23 cellular contexts compared by ENCODE assay signal in the genomic region with DNA sequence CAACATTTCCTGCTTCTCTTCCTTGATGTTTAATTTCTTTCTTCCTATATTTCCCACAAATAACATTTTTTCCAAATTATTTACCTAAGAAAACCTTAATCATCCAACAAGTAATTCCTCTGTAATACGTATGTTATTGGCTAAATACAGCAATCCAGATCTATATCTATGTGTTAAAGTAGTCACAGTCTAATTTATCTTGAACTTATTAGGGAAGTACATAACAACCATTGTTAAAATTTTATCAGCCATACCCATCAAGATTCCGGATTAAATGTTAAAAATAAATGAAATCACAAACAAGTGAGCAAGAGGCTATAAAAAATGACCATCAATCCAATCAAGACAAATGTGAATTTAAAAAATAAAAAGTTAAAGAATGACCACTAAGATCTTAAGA.
"Had no signal": no experiment of that assay in that cellular context is flagged by ENCODE, and none has a peak within 500 bp of the region (broad histone marks: within the 10 kb centered on the region; RNA-seq: fewer than 3 reads in every experiment).

No MANE protein-coding gene starts in this region.

- ATAC-seq: activated naive CD4-positive, alpha-beta T cell treated with anti-CD3 and anti-CD28 coated beads, Interleukin-2, amount 50 U/mL, for 72 hours; left lobe of liver had no signal

- H3K27ac ChIP-seq: cardiac muscle cell, dorsolateral prefrontal cortex, prostate gland, right atrium auricular region, testis had no signal

- H3K36me3 Mint-ChIP-seq: type B pancreatic cell had no signal

- H3K4me3 ChIP-seq: cardiac muscle cell, dorsolateral prefrontal cortex, lung, prostate gland, right atrium auricular region, testis had no signal

- H3K27ac Mint-ChIP-seq: activated naive CD4-positive, alpha-beta T cell treated with anti-CD3 and anti-CD28 coated beads, Interleukin-2, amount 50 U/mL, for 72 hours; activated T-helper 1 cell treated with anti-CD3 and anti-CD28 coated beads, Interleukin-12 subunit alpha, Interleukin-12 subunit beta, Interleukin-2, Interleukin-4 antibody, amounts not matched to agents 30 ng/mL and 10 ng/mL and 1 ng/mL, durations not matched to agents 14 hours and 24 hours and 36 hours; endodermal cell; type B pancreatic cell had no signal

- H3K9me3 ChIP-seq: prostate gland, right atrium auricular region, testis had no signal

- H3K27me3 Mint-ChIP-seq: type B pancreatic cell had no signal

- H3K4me1 ChIP-seq: prostate gland, right atrium auricular region, testis had no signal

- DNase-seq: activated CD4-positive, alpha-beta T cell treated with anti-CD3 and anti-CD28 coated beads, Interleukin-2, amount 50 U/mL, for 1 hour; activated CD4-positive, CD25-positive, alpha-beta regulatory T cell treated with anti-CD3 and anti-CD28 coated beads, Interleukin-2, amount 50 U/mL, for 72 hours; activated gamma-delta T cell treated with Interleukin-2 at 50 U/mL for 16 hours; dorsolateral prefrontal cortex; endodermal cell; erythroblast; hypothalamus; midbrain; stimulated activated CD4-positive, alpha-beta T cell treated with anti-CD3 and anti-CD28 coated beads, Interleukin-2, amount 100 ng/mL, for 48 hours; T-helper 1 cell; T1000; testis had no signal

- H3K27me3 ChIP-seq: cardiac muscle cell, right atrium auricular region, testis had no signal

- H3K36me3 ChIP-seq: cardiac muscle cell, prostate gland, right atrium auricular region had no signal

- FAIRE-seq: frontal cortex, keratinocyte had no signal

- H3K4me3 Mint-ChIP-seq: activated T-helper 1 cell treated with anti-CD3 and anti-CD28 coated beads, Interleukin-12 subunit alpha, Interleukin-12 subunit beta, Interleukin-2, Interleukin-4 antibody, amounts not matched to agents 30 ng/mL and 10 ng/mL and 1 ng/mL, durations not matched to agents 14 hours and 24 hours and 36 hours; endodermal cell; neural crest cell; type B pancreatic cell had no signal

- H3K9me3 Mint-ChIP-seq: activated naive CD4-positive, alpha-beta T cell treated with anti-CD3 and anti-CD28 coated beads, Interleukin-2, amount 50 U/mL, for 72 hours; activated T-helper 1 cell treated with anti-CD3 and anti-CD28 coated beads, Interleukin-12 subunit alpha, Interleukin-12 subunit beta, Interleukin-2, Interleukin-4 antibody, amounts not matched to agents 30 ng/mL and 10 ng/mL and 1 ng/mL, durations not matched to agents 14 hours and 24 hours and 36 hours; endodermal cell; neural crest cell; type B pancreatic cell had no signal
